In genomic region chr12:39839072-39839471, GRCh38 we compare ENCODE assay signal across 40 cellular contexts.
"Had no signal": no experiment of that assay in that cellular context is flagged by ENCODE, and none has a peak within 500 bp of the region (broad histone marks: within the 10 kb centered on the region; RNA-seq: fewer than 3 reads in every experiment).

No MANE protein-coding gene starts in this region.

- H3K27ac Mint-ChIP-seq: activated naive CD4-positive, alpha-beta T cell treated with anti-CD3 and anti-CD28 coated beads for 36 hours; activated naive CD4-positive, alpha-beta T cell treated with anti-CD3 and anti-CD28 coated beads, Interleukin-2, amount 10 ng/mL, durations not matched to agents 7 days and 5 days; activated naive CD4-positive, alpha-beta T cell treated with anti-CD3 and anti-CD28 coated beads, Interleukin-2, amount 50 U/mL, for 24 hours; activated naive CD4-positive, alpha-beta T cell treated with anti-CD3 and anti-CD28 coated beads, Interleukin-2, amount 50 U/mL, for 72 hours; activated naive CD8-positive, alpha-beta T cell; activated naive CD8-positive, alpha-beta T cell treated with anti-CD3 and anti-CD28 coated beads for 36 hours; activated naive CD8-positive, alpha-beta T cell treated with anti-CD3 and anti-CD28 coated beads, Interleukin-2, amount 10 ng/mL, durations not matched to agents 7 days and 5 days; activated naive CD8-positive, alpha-beta T cell treated with anti-CD3 and anti-CD28 coated beads, Interleukin-2, amount 50 U/mL, for 24 hours; activated T-cell treated with anti-CD3 and anti-CD28 coated beads, Interleukin-2, amount 50 U/mL, for 24 hours; activated T-cell treated with anti-CD3 and anti-CD28 coated beads, Interleukin-2, amount 50 U/mL, for 72 hours; activated T-helper 1 cell treated with anti-CD3 and anti-CD28 coated beads, Interleukin-12 subunit alpha, Interleukin-12 subunit beta, Interleukin-2, Interleukin-4 antibody, amounts not matched to agents 30 ng/mL and 10 ng/mL and 1 ng/mL, durations not matched to agents 14 hours and 24 hours and 36 hours; activated T-helper 17 cell treated with anti-CD3 and anti-CD28 coated beads, Interleukin-2, amount 50 U/mL, for 72 hours; activated T-helper 2 cell treated with anti-CD3 and anti-CD28 coated beads, Interferon-gamma antibody, Interleukin-2, Interleukin-4, amounts not matched to agents 10 μg/mL and 5 μg/mL and 100 μg/mL, durations not matched to agents 14 hours and 24 hours and 36 hours; brain had no signal

- H3K4me1 Mint-ChIP-seq: activated naive CD4-positive, alpha-beta T cell treated with anti-CD3 and anti-CD28 coated beads, Interleukin-2, amount 10 ng/mL, durations not matched to agents 7 days and 5 days; activated naive CD4-positive, alpha-beta T cell treated with anti-CD3 and anti-CD28 coated beads, Interleukin-2, amount 50 U/mL, for 24 hours; activated naive CD8-positive, alpha-beta T cell treated with anti-CD3 and anti-CD28 coated beads for 36 hours; activated naive CD8-positive, alpha-beta T cell treated with anti-CD3 and anti-CD28 coated beads, Interleukin-2, amount 10 ng/mL, durations not matched to agents 7 days and 5 days; activated naive CD8-positive, alpha-beta T cell treated with anti-CD3 and anti-CD28 coated beads, Interleukin-2, amount 50 U/mL, for 24 hours; activated T-helper 17 cell treated with anti-CD3 and anti-CD28 coated beads, Interleukin-2, amount 50 U/mL, for 72 hours; brain; central memory CD8-positive, alpha-beta T cell had no signal

- H3K9me3 ChIP-seq: adrenal gland, ascending aorta, breast epithelium had no signal

- H3K4me3 ChIP-seq: adrenal gland, ascending aorta, breast epithelium, cardiac muscle cell had no signal

- H3K36me3 Mint-ChIP-seq: activated naive CD4-positive, alpha-beta T cell treated with anti-CD3 and anti-CD28 coated beads, Interleukin-2, amount 10 ng/mL, durations not matched to agents 7 days and 5 days; activated naive CD4-positive, alpha-beta T cell treated with anti-CD3 and anti-CD28 coated beads, Interleukin-2, amount 50 U/mL, for 24 hours; activated naive CD4-positive, alpha-beta T cell treated with anti-CD3 and anti-CD28 coated beads, Interleukin-2, amount 50 U/mL, for 72 hours; activated naive CD8-positive, alpha-beta T cell; activated naive CD8-positive, alpha-beta T cell treated with anti-CD3 and anti-CD28 coated beads for 36 hours; activated naive CD8-positive, alpha-beta T cell treated with anti-CD3 and anti-CD28 coated beads, Interleukin-2, amount 10 ng/mL, durations not matched to agents 7 days and 5 days; brain had no signal

- DNase-seq: activated effector memory CD4-positive, alpha-beta T cell treated with anti-CD3 and anti-CD28 coated beads, Interleukin-2, amount 50 U/mL, for 16 hours; activated effector memory CD4-positive, alpha-beta T cell treated with Interleukin-2 at 50 U/mL for 16 hours; activated gamma-delta T cell; activated gamma-delta T cell treated with Interleukin-2 at 50 U/mL for 16 hours; activated naive CD4-positive, alpha-beta T cell; activated naive CD4-positive, alpha-beta T cell treated with anti-CD3 and anti-CD28 coated beads for 36 hours; activated naive CD4-positive, alpha-beta T cell treated with anti-CD3 and anti-CD28 coated beads, Interleukin-2, amount 10 ng/mL, durations not matched to agents 7 days and 5 days; activated naive CD4-positive, alpha-beta T cell treated with anti-CD3 and anti-CD28 coated beads, Interleukin-2, amount 50 U/mL, for 16 hours; activated naive CD4-positive, alpha-beta T cell treated with Interleukin-2 at 50 U/mL for 16 hours; activated naive CD8-positive, alpha-beta T cell treated with anti-CD3 and anti-CD28 coated beads for 36 hours; activated naive CD8-positive, alpha-beta T cell treated with anti-CD3 and anti-CD28 coated beads, Interleukin-2, amount 10 ng/mL, durations not matched to agents 7 days and 5 days; activated naive CD8-positive, alpha-beta T cell treated with anti-CD3 and anti-CD28 coated beads, Interleukin-2, amount 50 U/mL, for 24 hours; activated T-cell treated with anti-CD3 and anti-CD28 coated beads for 4 hours; activated T-cell treated with anti-CD3 and anti-CD28 coated beads, Interleukin-2, amount 50 U/mL, for 1 hour; activated T-cell treated with anti-CD3 and anti-CD28 coated beads, Interleukin-2, amount 50 U/mL, for 24 hours; activated T-cell treated with anti-CD3 and anti-CD28 coated beads, Interleukin-2, amount 50 U/mL, for 4 hours; activated T-cell treated with anti-CD3 and anti-CD28 coated beads, Interleukin-2, amount 50 U/mL, for 48 hours; activated T-cell treated with anti-CD3 and anti-CD28 coated beads, Interleukin-2, amount 50 U/mL, for 72 hours; adrenal gland; amniotic stem cell; amygdala; anterior cingulate cortex; aorta; brain microvascular endothelial cell; caudate nucleus; central memory CD4-positive, alpha-beta T cell; cerebellar nuclear complex had no signal

- H3K4me1 ChIP-seq: adrenal gland, ascending aorta, breast epithelium had no signal

- ATAC-seq: activated naive CD4-positive, alpha-beta T cell treated with anti-CD3 and anti-CD28 coated beads, Interleukin-2, amount 50 U/mL, for 72 hours; activated naive CD8-positive, alpha-beta T cell treated with anti-CD3 and anti-CD28 coated beads, Interleukin-2, amount 50 U/mL, for 24 hours; activated T-cell treated with anti-CD3 and anti-CD28 coated beads, Interleukin-2, amount 50 U/mL, for 4 hours; activated T-cell treated with anti-CD3 and anti-CD28 coated beads, Interleukin-2, amount 50 U/mL, for 72 hours; activated T-helper 17 cell treated with anti-CD3 and anti-CD28 coated beads, Interleukin-2, amount 50 U/mL, for 72 hours had no signal

- H3K9me3 Mint-ChIP-seq: activated naive CD4-positive, alpha-beta T cell treated with anti-CD3 and anti-CD28 coated beads for 36 hours; activated naive CD4-positive, alpha-beta T cell treated with anti-CD3 and anti-CD28 coated beads, Interleukin-2, amount 10 ng/mL, durations not matched to agents 7 days and 5 days; activated naive CD4-positive, alpha-beta T cell treated with anti-CD3 and anti-CD28 coated beads, Interleukin-2, amount 50 U/mL, for 24 hours; activated naive CD4-positive, alpha-beta T cell treated with anti-CD3 and anti-CD28 coated beads, Interleukin-2, amount 50 U/mL, for 72 hours; activated naive CD8-positive, alpha-beta T cell treated with anti-CD3 and anti-CD28 coated beads for 36 hours; activated naive CD8-positive, alpha-beta T cell treated with anti-CD3 and anti-CD28 coated beads, Interleukin-2, amount 10 ng/mL, durations not matched to agents 7 days and 5 days; activated naive CD8-positive, alpha-beta T cell treated with anti-CD3 and anti-CD28 coated beads, Interleukin-2, amount 50 U/mL, for 24 hours; activated T-cell treated with anti-CD3 and anti-CD28 coated beads, Interleukin-2, amount 50 U/mL, for 24 hours; activated T-cell treated with anti-CD3 and anti-CD28 coated beads, Interleukin-2, amount 50 U/mL, for 4 hours; activated T-cell treated with anti-CD3 and anti-CD28 coated beads, Interleukin-2, amount 50 U/mL, for 72 hours; activated T-helper 17 cell treated with anti-CD3 and anti-CD28 coated beads, Interleukin-2, amount 50 U/mL, for 72 hours; activated T-helper 2 cell treated with anti-CD3 and anti-CD28 coated beads, Interferon-gamma antibody, Interleukin-2, Interleukin-4, amounts not matched to agents 10 μg/mL and 5 μg/mL and 100 μg/mL, durations not matched to agents 14 hours and 24 hours and 36 hours; brain; central memory CD8-positive, alpha-beta T cell had no signal

- H3K4me3 Mint-ChIP-seq: activated naive CD4-positive, alpha-beta T cell treated with anti-CD3 and anti-CD28 coated beads for 36 hours; activated naive CD4-positive, alpha-beta T cell treated with anti-CD3 and anti-CD28 coated beads, Interleukin-2, amount 10 ng/mL, durations not matched to agents 7 days and 5 days; activated naive CD4-positive, alpha-beta T cell treated with anti-CD3 and anti-CD28 coated beads, Interleukin-2, amount 50 U/mL, for 24 hours; activated naive CD8-positive, alpha-beta T cell; activated naive CD8-positive, alpha-beta T cell treated with anti-CD3 and anti-CD28 coated beads for 36 hours; activated naive CD8-positive, alpha-beta T cell treated with anti-CD3 and anti-CD28 coated beads, Interleukin-2, amount 10 ng/mL, durations not matched to agents 7 days and 5 days; activated naive CD8-positive, alpha-beta T cell treated with anti-CD3 and anti-CD28 coated beads, Interleukin-2, amount 50 U/mL, for 24 hours; activated T-cell treated with anti-CD3 and anti-CD28 coated beads, Interleukin-2, amount 50 U/mL, for 24 hours; activated T-cell treated with anti-CD3 and anti-CD28 coated beads, Interleukin-2, amount 50 U/mL, for 4 hours; activated T-cell treated with anti-CD3 and anti-CD28 coated beads, Interleukin-2, amount 50 U/mL, for 72 hours; activated T-helper 1 cell treated with anti-CD3 and anti-CD28 coated beads, Interleukin-12 subunit alpha, Interleukin-12 subunit beta, Interleukin-2, Interleukin-4 antibody, amounts not matched to agents 30 ng/mL and 10 ng/mL and 1 ng/mL, durations not matched to agents 14 hours and 24 hours and 36 hours; activated T-helper 17 cell treated with anti-CD3 and anti-CD28 coated beads, Interleukin-2, amount 50 U/mL, for 72 hours; brain; central memory CD8-positive, alpha-beta T cell had no signal

- H3K36me3 ChIP-seq: adrenal gland, ascending aorta, brain microvascular endothelial cell, breast epithelium, cardiac muscle cell had no signal

- FAIRE-seq: astrocyte, bronchial epithelial cell had no signal

- H3K27ac ChIP-seq: adrenal gland, ascending aorta, brain microvascular endothelial cell, breast epithelium, cardiac muscle cell had no signal

- H3K27me3 Mint-ChIP-seq: activated naive CD4-positive, alpha-beta T cell treated with anti-CD3 and anti-CD28 coated beads, Interleukin-2, amount 10 ng/mL, durations not matched to agents 7 days and 5 days; activated naive CD4-positive, alpha-beta T cell treated with anti-CD3 and anti-CD28 coated beads, Interleukin-2, amount 50 U/mL, for 24 hours; activated naive CD8-positive, alpha-beta T cell; activated naive CD8-positive, alpha-beta T cell treated with anti-CD3 and anti-CD28 coated beads for 36 hours; activated naive CD8-positive, alpha-beta T cell treated with anti-CD3 and anti-CD28 coated beads, Interleukin-2, amount 10 ng/mL, durations not matched to agents 7 days and 5 days; activated naive CD8-positive, alpha-beta T cell treated with anti-CD3 and anti-CD28 coated beads, Interleukin-2, amount 50 U/mL, for 24 hours; activated T-cell treated with anti-CD3 and anti-CD28 coated beads, Interleukin-2, amount 50 U/mL, for 24 hours; activated T-helper 17 cell treated with anti-CD3 and anti-CD28 coated beads, Interleukin-2, amount 50 U/mL, for 72 hours; brain; central memory CD8-positive, alpha-beta T cell had no signal

- H3K27me3 ChIP-seq: adrenal gland, ascending aorta, brain microvascular endothelial cell, breast epithelium, cardiac muscle cell had no signal
